ENCODE assay signal across 12 cellular contexts in genomic region chr2:96163415-96163767, GRCh38. TPM values are rescaled to one million over a fixed set of nuclear protein-coding genes. Genes with fewer than 3 reads are reported as not detected.
DNase-seq lines count a peak whose midpoint lies in the region; ATAC-seq lines count a peak whose summit lies in the region.
"Had no signal": no experiment of that assay in that cellular context is flagged by ENCODE, and none has a peak within 500 bp of the region (broad histone marks: within the 10 kb centered on the region; RNA-seq: fewer than 3 reads in every experiment).

No MANE protein-coding gene starts in this region.

- H3K27ac ChIP-seq in mesenchymal stem cell (ENCODE audit: low read length, poor library complexity, severe bottlenecking), result no peak overlapping the region
- H3K27ac ChIP-seq: tibial artery had no signal

- no peak overlapping the region for H2AK5ac ChIP-seq in mesenchymal stem cell (ENCODE audit: low read length, severe bottlenecking)

- H3K27me3 Mint-ChIP-seq in T-helper 2 cell treated with Interferon-gamma antibody and Interleukin-4, amounts not matched to agents 5 μg/mL and 100 μg/mL, for 36 hours (ENCODE audit: low read depth), result no peaks in the 10 kb centered on the region
- no peaks in the 10 kb centered on the region for H3K27me3 Mint-ChIP-seq in activated naive CD8-positive, alpha-beta T cell treated with anti-CD3 and anti-CD28 coated beads for 36 hours
- no peaks in the 10 kb centered on the region for H3K27me3 Mint-ChIP-seq in stimulated activated naive B cell treated with anti-CD40 and anti-IgM and Interleukin-4, amounts not matched to agents 10 μg/mL and 1 μg/mL and 100 μg/mL, for 72 hours

- no peak overlapping the region for H2BK12ac ChIP-seq in mesenchymal stem cell (ENCODE audit: low read length in 2 of 2)

- H3K4me1 ChIP-seq in mesenchymal stem cell (ENCODE audit: control insufficient read depth, insufficient read depth, low read depth, low read length), result peaks cover 3% of the 10 kb centered on the region
- H3K4me1 ChIP-seq: tibial artery had no signal

- H3K18ac ChIP-seq in mesenchymal stem cell (ENCODE audit: low read depth in 1 of 2, low read length in 2 of 2), result no peak overlapping the region

- no peak overlapping the region for H2BK120ac ChIP-seq in mesenchymal stem cell (ENCODE audit: low read depth, low read length)

- no peak overlapping the region for H2AFZ ChIP-seq in mesenchymal stem cell (ENCODE audit: low read depth, low read length)

- H3K9ac ChIP-seq in mesenchymal stem cell (ENCODE audit: low read length), result no peak overlapping the region

- peaks cover 1% of the 10 kb centered on the region for H3K36me3 Mint-ChIP-seq in T-helper 2 cell treated with Interferon-gamma antibody and Interleukin-4, amounts not matched to agents 5 μg/mL and 100 μg/mL, for 36 hours (ENCODE audit: low read depth)
- peaks cover 18% of the 10 kb centered on the region for H3K36me3 Mint-ChIP-seq in activated naive CD8-positive, alpha-beta T cell treated with anti-CD3 and anti-CD28 coated beads for 36 hours
- peaks cover 3 to 8% of the 10 kb centered on the region in 2 donors for H3K36me3 Mint-ChIP-seq in stimulated activated naive B cell treated with anti-CD40 and anti-IgM and Interleukin-4, amounts not matched to agents 10 μg/mL and 1 μg/mL and 100 μg/mL, for 72 hours

- no peak overlapping the region for H3K14ac ChIP-seq in mesenchymal stem cell (ENCODE audit: low read length in 2 of 2)

- H3K27me3 ChIP-seq in mesenchymal stem cell (ENCODE audit: control insufficient read depth in 1 of 2, insufficient read depth in 1 of 2, low read length in 2 of 2), result peaks cover 0 to 16% of the 10 kb centered on the region in 2 experiments

- H3K27ac Mint-ChIP-seq in T-helper 2 cell treated with Interferon-gamma antibody and Interleukin-4, amounts not matched to agents 5 μg/mL and 100 μg/mL, for 36 hours, result peak overlapping the region; percentile 95
- peak overlapping the region; percentile 99 for H3K27ac Mint-ChIP-seq in activated naive CD8-positive, alpha-beta T cell treated with anti-CD3 and anti-CD28 coated beads for 36 hours
- H3K27ac Mint-ChIP-seq in stimulated activated naive B cell treated with anti-CD40 and anti-IgM and Interleukin-4, amounts not matched to agents 10 μg/mL and 1 μg/mL and 100 μg/mL, for 72 hours, result peak overlapping the region; percentile 99

- H3K4ac ChIP-seq in mesenchymal stem cell (ENCODE audit: low read depth in 1 of 2, low read length in 2 of 2), result no peak overlapping the region

- H3K4me2 ChIP-seq in mesenchymal stem cell (ENCODE audit: low read length, poor library complexity, severe bottlenecking), result no peak overlapping the region

- no peak overlapping the region for H4K91ac ChIP-seq in mesenchymal stem cell (ENCODE audit: low read length)

- H3K79me1 ChIP-seq in mesenchymal stem cell (replicated peaks; ENCODE audit: low read length, poor library complexity, severe bottlenecking), result no peaks in the 10 kb centered on the region

- no peaks in the 10 kb centered on the region for H3K9me3 Mint-ChIP-seq in T-helper 2 cell treated with Interferon-gamma antibody and Interleukin-4, amounts not matched to agents 5 μg/mL and 100 μg/mL, for 36 hours
- H3K9me3 Mint-ChIP-seq in activated naive CD8-positive, alpha-beta T cell treated with anti-CD3 and anti-CD28 coated beads for 36 hours, result peaks cover 10% of the 10 kb centered on the region
- peaks cover 7% of the 10 kb centered on the region in 2 donors for H3K9me3 Mint-ChIP-seq in stimulated activated naive B cell treated with anti-CD40 and anti-IgM and Interleukin-4, amounts not matched to agents 10 μg/mL and 1 μg/mL and 100 μg/mL, for 72 hours

- no peak overlapping the region for H3K4me3 ChIP-seq in mesenchymal stem cell (ENCODE audit: insufficient read depth in 1 of 2, low read depth in 1 of 2, low read length in 2 of 2)
- H3K4me3 ChIP-seq: tibial artery had no signal

- no peak overlapping the region for H2BK5ac ChIP-seq in mesenchymal stem cell (ENCODE audit: low read depth, low read length, poor library complexity, severe bottlenecking)

- H3K4me3 Mint-ChIP-seq in T-helper 2 cell treated with Interferon-gamma antibody and Interleukin-4, amounts not matched to agents 5 μg/mL and 100 μg/mL, for 36 hours, result peak overlapping the region; percentile 77
- H3K4me3 Mint-ChIP-seq in activated naive CD8-positive, alpha-beta T cell treated with anti-CD3 and anti-CD28 coated beads for 36 hours, result peak overlapping the region; percentile 86
- peak overlapping the region; percentile 77 to 83 for H3K4me3 Mint-ChIP-seq in stimulated activated naive B cell treated with anti-CD40 and anti-IgM and Interleukin-4, amounts not matched to agents 10 μg/mL and 1 μg/mL and 100 μg/mL, for 72 hours

- H3K9me3 ChIP-seq in mesenchymal stem cell (ENCODE audit: control insufficient read depth, low read length), result peaks cover 6% of the 10 kb centered on the region
- H3K9me3 ChIP-seq: tibial artery had no signal

- H3K4me1 Mint-ChIP-seq in T-helper 2 cell treated with Interferon-gamma antibody and Interleukin-4, amounts not matched to agents 5 μg/mL and 100 μg/mL, for 36 hours (ENCODE audit: low read depth), result peaks cover 49% of the 10 kb centered on the region
- peaks cover 74% of the 10 kb centered on the region for H3K4me1 Mint-ChIP-seq in activated naive CD8-positive, alpha-beta T cell treated with anti-CD3 and anti-CD28 coated beads for 36 hours
- H3K4me1 Mint-ChIP-seq in stimulated activated naive B cell treated with anti-CD40 and anti-IgM and Interleukin-4, amounts not matched to agents 10 μg/mL and 1 μg/mL and 100 μg/mL, for 72 hours, result peaks cover 57 to 71% of the 10 kb centered on the region in 2 donors

- no peak overlapping the region for H2BK15ac ChIP-seq in mesenchymal stem cell (ENCODE audit: low read depth, poor library complexity, severe bottlenecking)

- no peak overlapping the region for H4K8ac ChIP-seq in mesenchymal stem cell (ENCODE audit: low read length)

- peak; percentile 17 for ATAC-seq in HG02885 (IDR thresholded peaks at IDR 0.05; ENCODE audit: poor library complexity, unreplicated experiment)
- peak; percentile 17 to 21 for ATAC-seq in stimulated activated naive B cell treated with anti-CD40 and anti-IgM and Interleukin-4, amounts not matched to agents 10 μg/mL and 1 μg/mL and 100 μg/mL, for 72 hours (replicated peaks)
- no peak for ATAC-seq in HG03571 (IDR thresholded peaks at IDR 0.05; ENCODE audit: unreplicated experiment)

- no peak for DNase-seq in T-helper 2 cell treated with Interferon-gamma antibody and Interleukin-4, amounts not matched to agents 5 μg/mL and 100 μg/mL, for 36 hours (ENCODE audit: low spot score)
- DNase-seq in T-helper 2 cell (no peak), NCI-H82 treated with DMSO at 0.1 percent for 48 hours (lab: John Stamatoyannopoulos, UW; ENCODE audit: unreplicated experiment) (no peak), mesenchymal stem cell (no peak)
- no peak for DNase-seq in activated naive CD8-positive, alpha-beta T cell treated with anti-CD3 and anti-CD28 coated beads for 36 hours
- DNase-seq in stimulated activated naive B cell treated with anti-CD40 and anti-IgM and Interleukin-4, amounts not matched to agents 10 μg/mL and 1 μg/mL and 100 μg/mL, for 72 hours, result no peak
- DNase-seq: 8988T, dermis blood vessel endothelial cell, NCI-H1436, tibial artery had no signal

- 89% methylated on average over 5 of the region's 5 CpGs for WGBS in mesenchymal stem cell

- H3K36me3 ChIP-seq in mesenchymal stem cell (ENCODE audit: control insufficient read depth in 1 of 2, insufficient read depth in 2 of 2, low read depth in 1 of 2, low read length in 2 of 2), result no peaks in the 10 kb centered on the region
- H3K36me3 ChIP-seq: tibial artery had no signal

- no peak overlapping the region for H3K23ac ChIP-seq in mesenchymal stem cell (ENCODE audit: low read length in 2 of 2)

RNA-seq across cellular contexts. Expression of gene DUSP2, which starts 18.2 kb away (rescaled TPM):
- total RNA-seq in activated naive CD8-positive, alpha-beta T cell treated with anti-CD3 and anti-CD28 coated beads for 36 hours, result 100 to 1,000 TPM; 274 to 279 TPM
- polyA plus RNA-seq in mesenchymal stem cell (2013, experiment 1 of 2), result 0.08 TPM
- 0.11 TPM for polyA plus RNA-seq in mesenchymal stem cell (2013, experiment 2 of 2)

RNA-seq across cellular contexts. Expression of gene ASTL, which starts 25.1 kb away (rescaled TPM):
- 10 to 100 TPM; 22.1 to 23.3 TPM for total RNA-seq in activated naive CD8-positive, alpha-beta T cell treated with anti-CD3 and anti-CD28 coated beads for 36 hours
- not detected for polyA plus RNA-seq in mesenchymal stem cell (2013, experiment 1 of 2)
- not detected for polyA plus RNA-seq in mesenchymal stem cell (2013, experiment 2 of 2)
- total RNA-seq: dermis blood vessel endothelial cell had no signal

RNA-seq across cellular contexts. Expression of gene STARD7, which starts 45.2 kb away (rescaled TPM):
- 100 to 1,000 TPM; 229 to 231 TPM for total RNA-seq in activated naive CD8-positive, alpha-beta T cell treated with anti-CD3 and anti-CD28 coated beads for 36 hours
- 43.7 TPM for polyA plus RNA-seq in mesenchymal stem cell (2013, experiment 1 of 2)
- 44.3 TPM for polyA plus RNA-seq in mesenchymal stem cell (2013, experiment 2 of 2)

RNA-seq across cellular contexts. Expression of gene ADRA2B, which starts 47.0 kb away (rescaled TPM):
- under 1 TPM; 0.29 to 0.30 TPM for total RNA-seq in activated naive CD8-positive, alpha-beta T cell treated with anti-CD3 and anti-CD28 coated beads for 36 hours
- polyA plus RNA-seq in mesenchymal stem cell (2013, experiment 1 of 2), result not detected
- polyA plus RNA-seq in mesenchymal stem cell (2013, experiment 2 of 2), result 0.01 TPM
